In the genomic region with DNA sequence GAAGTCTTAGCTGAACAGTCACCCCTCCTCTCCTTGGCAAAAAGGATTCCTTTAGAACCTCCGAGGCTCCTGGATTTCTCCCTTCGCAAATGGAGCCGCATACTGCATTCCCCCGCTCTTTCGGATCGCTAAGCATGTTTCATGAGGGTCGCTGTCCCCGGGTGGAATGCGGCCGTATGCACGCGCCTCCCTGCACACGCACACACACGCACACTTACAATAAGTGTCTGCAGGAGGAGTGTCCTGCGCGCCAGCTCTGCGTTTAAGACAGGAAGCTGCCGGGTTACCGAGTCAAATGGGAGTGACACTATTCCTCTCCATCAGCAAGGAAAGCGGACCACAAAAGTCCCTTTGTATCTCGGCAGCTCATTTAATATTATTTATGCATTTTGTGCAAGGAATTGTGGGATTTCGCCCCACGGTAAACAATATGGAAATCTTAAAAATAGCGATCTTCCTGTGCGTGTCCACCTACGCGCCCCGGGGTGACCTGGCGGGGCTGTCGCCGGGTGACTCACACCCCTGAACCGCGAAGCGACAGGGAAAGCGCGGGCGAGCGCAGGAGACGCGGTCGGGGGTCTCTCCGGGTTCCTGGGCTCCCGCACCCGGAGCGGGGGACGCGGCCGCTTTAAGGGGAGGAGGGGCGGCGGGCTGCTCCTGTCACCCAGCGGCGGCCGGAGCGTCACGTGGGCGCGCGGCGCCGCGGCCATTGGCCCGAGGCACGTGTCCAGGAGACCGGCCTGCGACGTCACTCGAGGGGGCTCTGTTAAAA, we compare ENCODE assay signal across 8 cellular contexts. TPM values are rescaled to one million over a fixed set of nuclear protein-coding genes. Genes with fewer than 3 reads are reported as not detected.
DNase-seq lines count a peak whose midpoint lies in the region; ATAC-seq, FAIRE-seq and TF ChIP-seq lines count a peak whose summit lies in the region.

No MANE protein-coding gene starts in this region.

- H2BK5ac ChIP-seq in H1 (ENCODE audit: low read depth, low read length) (no peak overlapping the region), mesendoderm (ENCODE audit: low read length) (no peak overlapping the region)

- TF ChIP-seq RAD21 in H1 (IDR thresholded peaks at IDR 0.05 in 1 of 2, conservative IDR thresholded peaks at IDR 0.05 in 1 of 2; ENCODE audit: low read depth in 2 of 2, low read length in 2 of 2), result no peak

- no peaks in the 10 kb centered on the region; the same call in 1 of the 2 replicates for H3K23me2 ChIP-seq in H1 (ENCODE audit: low read depth, low read length)

- TF ChIP-seq CTCF in AG10803 (conservative IDR thresholded peaks at IDR 0.05; ENCODE audit: low read length) (no peak), GM23338 (conservative IDR thresholded peaks at IDR 0.05; ENCODE audit: low read depth in 2 of 2) (no peak), H1 (IDR thresholded peaks at IDR 0.05; ENCODE audit: control extremely low read depth in 1 of 3, insufficient read depth in 1 of 3, low read depth in 1 of 3, low read length in 3 of 3) (no peak)

- H3K23ac ChIP-seq in H1 (ENCODE audit: insufficient read length) (no peak overlapping the region), mesendoderm (ENCODE audit: low read length) (no peak overlapping the region)

- H3K9me3 Mint-ChIP-seq in GM23338, result no peaks in the 10 kb centered on the region; the same call in 1 of the 3 replicates
- H3K9me3 Mint-ChIP-seq in stimulated activated naive CD8-positive, alpha-beta T cell treated with anti-CD3 and anti-CD28 coated beads, Interleukin-15, amount 100 ng/mL, for 72 hours, result no peaks in the 10 kb centered on the region

- no peaks in the 10 kb centered on the region for H3K36me3 Mint-ChIP-seq in GM23338 (ENCODE audit: low read depth)

- ATAC-seq in GM23338 (peak; percentile 9), GM21737 (IDR thresholded peaks at IDR 0.05; ENCODE audit: unreplicated experiment) (no peak), HG03139 (IDR thresholded peaks at IDR 0.05; ENCODE audit: unreplicated experiment) (no peak)
- ATAC-seq in stimulated activated naive CD8-positive, alpha-beta T cell treated with anti-CD3 and anti-CD28 coated beads, Interleukin-15, amount 100 ng/mL, for 72 hours, result peak; percentile 11

- H3K27me3 Mint-ChIP-seq in GM23338 (ENCODE audit: insufficient read depth, low read depth, poor library complexity), result peaks cover 95% of the 10 kb centered on the region
- peaks cover 95% of the 10 kb centered on the region for H3K27me3 Mint-ChIP-seq in stimulated activated naive CD8-positive, alpha-beta T cell treated with anti-CD3 and anti-CD28 coated beads, Interleukin-15, amount 100 ng/mL, for 72 hours

- no peaks in the 10 kb centered on the region for H3K36me3 ChIP-seq in GM23338 (ENCODE audit: insufficient read depth)
- peaks cover 0 to 16% (median 0%) of the 10 kb centered on the region in 4 experiments; a peak in 1 of 8 replicates for H3K36me3 ChIP-seq in H1 (ENCODE audit: control insufficient read depth in 2 of 4, insufficient read depth in 4 of 4, low read length in 3 of 4)
- no peaks in the 10 kb centered on the region for H3K36me3 ChIP-seq in mesendoderm (ENCODE audit: control insufficient read depth, insufficient read depth, low read length)

- peaks cover 48% of the 10 kb centered on the region for H3K4me1 ChIP-seq in GM23338 (ENCODE audit: insufficient read depth)
- peaks cover 0 to 16% (median 8%) of the 10 kb centered on the region in 4 experiments; a peak in 5 of 7 replicates for H3K4me1 ChIP-seq in H1 (replicated peaks in 1 of 4; ENCODE audit: control insufficient read depth in 3 of 4, insufficient read depth in 4 of 4, low read length in 3 of 4)
- no peaks in the 10 kb centered on the region for H3K4me1 ChIP-seq in mesendoderm (ENCODE audit: control insufficient read depth, low read depth, low read length)

- H2AFZ ChIP-seq in GM23338 (no peak overlapping the region), H1 (ENCODE audit: low read length) (no peak overlapping the region)

- no peak for FAIRE-seq in H1 (lab: Jason Lieb, UNC)

- no peak overlapping the region for H3K9ac ChIP-seq in H1 (replicated peaks in 1 of 4; ENCODE audit: extremely low read depth in 1 of 4, low read depth in 3 of 4, low read length in 3 of 4)
- H3K9ac ChIP-seq in mesendoderm (ENCODE audit: low read length), result no peak overlapping the region

- no peak overlapping the region for H4K5ac ChIP-seq in H1 (ENCODE audit: insufficient read length, low read depth, low read length)
- no peak overlapping the region for H4K5ac ChIP-seq in mesendoderm (ENCODE audit: low read length)

- peak overlapping the region; percentile 80; the same call in 1 of the 2 replicates for H2BK20ac ChIP-seq in H1 (ENCODE audit: low read length)

- H3K4me2 ChIP-seq in GM23338 (peak overlapping the region; percentile 74), H1 (ENCODE audit: insufficient read depth in 1 of 2, low read depth in 2 of 2, low read length in 2 of 2) (peak overlapping the region; percentile 28 to 41; a peak in 3 of 4 replicates), mesendoderm (ENCODE audit: low read length) (peak overlapping the region; percentile 52)

- H3K27ac ChIP-seq in GM23338 (ENCODE audit: low read depth), result no peak overlapping the region
- no peak overlapping the region for H3K27ac ChIP-seq in H1 (ENCODE audit: low read depth, low read length)
- no peak overlapping the region for H3K27ac ChIP-seq in mesendoderm (ENCODE audit: low read depth, low read length)

- peak overlapping the region; percentile 36; the same call in 2 of the 3 replicates for H3K4me3 Mint-ChIP-seq in GM23338
- H3K4me3 Mint-ChIP-seq in stimulated activated naive CD8-positive, alpha-beta T cell treated with anti-CD3 and anti-CD28 coated beads, Interleukin-15, amount 100 ng/mL, for 72 hours, result peak overlapping the region; percentile 72 to 84

- H3K79me1 ChIP-seq in H1 (ENCODE audit: low read depth, low read length) (no peaks in the 10 kb centered on the region; the same call in 1 of the 2 replicates), mesendoderm (ENCODE audit: low read length) (no peaks in the 10 kb centered on the region)

- H3K18ac ChIP-seq in H1 (ENCODE audit: extremely low read depth, low read length) (no peak overlapping the region; the same call in 1 of the 2 replicates), mesendoderm (ENCODE audit: low read length) (no peak overlapping the region)

- DNase-seq in AG10803 (ENCODE audit: low read depth), result peak; percentile 33
- DNase-seq in GM23338 (ENCODE audit: low spot score), result peak; percentile 84
- DNase-seq in SK-N-DZ (ENCODE audit: low spot score), result peak; percentile 54
- peak in 1 of 2 experiments; percentile 81 for DNase-seq in H1 (ENCODE audit: low read depth in 1 of 2, low spot score in 2 of 2)
- peak; percentile 80 for DNase-seq in mesendoderm
- DNase-seq in stimulated activated naive CD8-positive, alpha-beta T cell treated with anti-CD3 and anti-CD28 coated beads, Interleukin-15, amount 100 ng/mL, for 72 hours, result no peak

- CTCF ChIA-PET in H1 (lab: Charles Lee; ENCODE audit: partially characterized antibody), result interaction anchor here (0.9 to 2.9 kb wide), 5 partner anchors 15 to 78 kb away, joined by 4 to 17 read pairs (median 7); no protein-coding TSS in a partner anchor

- H3K9me2 ChIP-seq in GM23338 (ENCODE audit: insufficient read depth), result no peaks in the 10 kb centered on the region

- no peaks in the 10 kb centered on the region; a peak in 1 of 4 replicates for H3K9me3 ChIP-seq in H1 (ENCODE audit: insufficient read depth in 2 of 2, low read depth in 1 of 2, low read length in 1 of 2)

- H4K8ac ChIP-seq in H1 (ENCODE audit: extremely low read depth, insufficient read depth, low read length), result no peak overlapping the region
- no peak overlapping the region for H4K8ac ChIP-seq in mesendoderm (ENCODE audit: low read depth, low read length)

- no peak for TF ChIP-seq POLR2A in H1 (IDR thresholded peaks at IDR 0.05; ENCODE audit: control extremely low read depth in 1 of 2, low read depth in 2 of 2, low read length in 2 of 2)

- H2BK120ac ChIP-seq in H1 (replicated peaks; ENCODE audit: low read depth, low read length) (no peak overlapping the region), mesendoderm (ENCODE audit: low read depth, low read length) (no peak overlapping the region)

- no peak overlapping the region for H4K91ac ChIP-seq in H1 (replicated peaks; ENCODE audit: insufficient read length, low read length)

- H2BK12ac ChIP-seq in H1 (ENCODE audit: low read depth, low read length), result no peak overlapping the region

- H3K56ac ChIP-seq in H1 (replicated peaks; ENCODE audit: insufficient read length, low read depth, low read length) (no peak overlapping the region), mesendoderm (ENCODE audit: low read length) (no peak overlapping the region)

- no peak overlapping the region for H3K27ac Mint-ChIP-seq in GM23338
- peak overlapping the region; percentile 72 to 91 for H3K27ac Mint-ChIP-seq in stimulated activated naive CD8-positive, alpha-beta T cell treated with anti-CD3 and anti-CD28 coated beads, Interleukin-15, amount 100 ng/mL, for 72 hours

- peak overlapping the region; percentile 47 for H3K4me3 ChIP-seq in AG10803 (ENCODE audit: low read length)
- peak overlapping the region; percentile 46 for H3K4me3 ChIP-seq in GM23338
- H3K4me3 ChIP-seq in H1 (ENCODE audit: extremely low read depth in 1 of 4, insufficient read depth in 2 of 4, low read depth in 3 of 4, low read length in 4 of 4), result peak overlapping the region in 1 of 4 experiments; percentile 45; a peak in 2 of 8 replicates
- H3K4me3 ChIP-seq in mesendoderm (ENCODE audit: low read length), result no peak overlapping the region

- H3K79me2 ChIP-seq in GM23338 (replicated peaks; ENCODE audit: insufficient read depth) (no peaks in the 10 kb centered on the region), H1 (ENCODE audit: control insufficient read depth in 1 of 2, insufficient read depth in 2 of 2, low read length in 2 of 2) (no peaks in the 10 kb centered on the region), mesendoderm (ENCODE audit: control insufficient read depth, insufficient read depth, low read length) (no peaks in the 10 kb centered on the region)

- peak in 1 of 2 experiments; percentile 69; a peak in 1 of 3 replicates for TF ChIP-seq EP300 in H1 (IDR thresholded peaks at IDR 0.05; ENCODE audit: borderline replicate concordance in 1 of 2, low read depth in 2 of 2, low read length in 2 of 2)

- no peak overlapping the region for H2AK5ac ChIP-seq in H1 (ENCODE audit: low read depth, low read length)
- no peak overlapping the region for H2AK5ac ChIP-seq in mesendoderm (ENCODE audit: low read length)

- H3K27me3 ChIP-seq in GM23338 (ENCODE audit: insufficient read depth), result peaks cover 97% of the 10 kb centered on the region
- peaks cover 98 to 99% (median 98%) of the 10 kb centered on the region in 4 experiments for H3K27me3 ChIP-seq in H1 (replicated peaks in 1 of 4; ENCODE audit: control insufficient read depth in 3 of 4, extremely low read depth in 1 of 4, insufficient read depth in 3 of 4, low read length in 3 of 4)
- H3K27me3 ChIP-seq in mesendoderm (ENCODE audit: insufficient read depth, low read length, poor library complexity), result peaks cover 90% of the 10 kb centered on the region

- peaks cover 17% of the 10 kb centered on the region for H3K4me1 Mint-ChIP-seq in GM23338
- peaks cover 52% of the 10 kb centered on the region for H3K4me1 Mint-ChIP-seq in stimulated activated naive CD8-positive, alpha-beta T cell treated with anti-CD3 and anti-CD28 coated beads, Interleukin-15, amount 100 ng/mL, for 72 hours

- WGBS in H1 (ENCODE audit: extremely low coverage in 1 of 2, insufficient coverage in 1 of 2, insufficient read length in 1 of 2, insufficient replicate concordance in 2 of 2, low coverage in 1 of 2, low lambda C conversion rate in 2 of 2, missing lambda C conversion rate in 1 of 2), 2 experiments, result 4% methylated on average over 38 of the region's 67 CpGs; no CpG with 5 or more reads in 1 of the 2 experiments
- WGBS in mesendoderm (ENCODE audit: extremely low coverage, insufficient coverage, low lambda C conversion rate), result no CpG with 5 or more reads among the region's 67 CpGs

- H3F3A ChIP-seq in GM23338 (replicated peaks; ENCODE audit: low read depth), result peaks cover 29% of the 10 kb centered on the region

- H3K14ac ChIP-seq in H1 (ENCODE audit: insufficient read length), result no peak overlapping the region

- H2BK15ac ChIP-seq in H1 (ENCODE audit: low read length) (no peak overlapping the region), mesendoderm (replicated peaks; ENCODE audit: low read depth) (no peak overlapping the region)

- H3K4ac ChIP-seq in H1 (replicated peaks; ENCODE audit: insufficient read length, low read depth, low read length), result no peak overlapping the region
- no peak overlapping the region for H3K4ac ChIP-seq in mesendoderm (ENCODE audit: low read depth, low read length)

- POLR2A ChIA-PET in H1 (lab: Charles Lee; ENCODE audit: partially characterized antibody), result interaction anchor here (1.8 kb wide), 1 partner anchor 85 kb away, joined by 6 read pairs; no protein-coding TSS in a partner anchor

- H4K20me1 ChIP-seq in GM23338 (replicated peaks; ENCODE audit: insufficient read depth) (peaks cover 32% of the 10 kb centered on the region), H1 (replicated peaks in 1 of 2; ENCODE audit: control insufficient read depth in 1 of 2, insufficient read depth in 2 of 2, low read length in 2 of 2) (peaks cover 42 to 54% of the 10 kb centered on the region in 2 experiments)

RNA-seq across cellular contexts. Expression of a gene that starts 1.0 kb away (rescaled TPM):
- not detected in 2 replicates for total RNA-seq in GM23338 (2014; rRNA removed; shearing (Covaris generic))
- polyA plus RNA-seq in GM23338 (2016; fragmentation: Nextera tagmentation; extraction: Ambion mirVana) (not detected in 2 replicates), H1 (2011; rRNA removed) (0.03 TPM in 1 of 2 replicates, not detected in the other)
- not detected in 2 replicates for polyA plus RNA-seq in SK-N-DZ (2014; cell fraction: cytosol; rRNA removed)
- not detected in 2 replicates for polyA plus RNA-seq in SK-N-DZ (2014; cell fraction: nucleus; rRNA removed)
- not detected in 2 replicates for total RNA-seq in H1 (2021; fragmentation: NEBNext Ultra II Directional; extraction: Animal tissue kit (Norgen Biotek cat#: 25700))
- not detected for polyA plus RNA-seq in H1 (2011; cell fraction: cytosol; rRNA removed)
- not detected for polyA plus RNA-seq in H1 (2011; cell fraction: nucleus; rRNA removed)
- polyA plus RNA-seq in H1 (2012, experiment 1 of 2), result 0.04 TPM in 1 of 4 replicates, not detected in the others
- polyA plus RNA-seq in H1 (2012, experiment 2 of 2), result not detected
- polyA plus RNA-seq in H1 (2013, experiment 1 of 2), result not detected
- not detected for polyA plus RNA-seq in H1 (2013, experiment 2 of 2)
- not detected in 2 replicates for polyA minus RNA-seq in H1 (2011; rRNA and poly(A)+ RNA removed)
- polyA minus RNA-seq in H1 (2011; cell fraction: cytosol; rRNA and poly(A)+ RNA removed), result not detected
- not detected for polyA minus RNA-seq in H1 (2011; cell fraction: nucleus; rRNA and poly(A)+ RNA removed)
- polyA plus RNA-seq in mesendoderm (2013, experiment 1 of 2), result not detected
- not detected for polyA plus RNA-seq in mesendoderm (2013, experiment 2 of 2)

Comparison
In these comparisons a context has a peak if more than half of its experiments do, and no peak if none do; other contexts are left out.
1. DNase-seq: peak in AG10803 (single experiment), GM23338 (single experiment), SK-N-DZ (single experiment) and mesendoderm (single experiment); none in stimulated activated naive CD8-positive, alpha-beta T cell treated with anti-CD3 and anti-CD28 coated beads, Interleukin-15, amount 100 ng/mL, for 72 hours (0 of 2).
2. ATAC-seq: peak in GM23338 (single experiment) and stimulated activated naive CD8-positive, alpha-beta T cell treated with anti-CD3 and anti-CD28 coated beads, Interleukin-15, amount 100 ng/mL, for 72 hours (single experiment); none in GM21737 (single experiment) and HG03139 (single experiment).
3. Peak in every context shown above with its lines, with median percentiles within 50 percentile points of each other: H3K4me2 ChIP-seq.